23 cellular contexts compared by ENCODE assay signal in genomic region chr7:111772716-111773115, GRCh38.
"Had no signal": no experiment of that assay in that cellular context is flagged by ENCODE, and none has a peak within 500 bp of the region (broad histone marks: within the 10 kb centered on the region; RNA-seq: fewer than 3 reads in every experiment).

No MANE protein-coding gene starts in this region.

- ATAC-seq: stimulated activated effector memory CD8-positive, alpha-beta T cell treated with anti-CD3 and anti-CD28 coated beads, Interleukin-12 subunit alpha, Interleukin-12 subunit beta, amount 100 ng/mL, for 72 hours; stimulated activated memory B cell treated with anti-CD40 and anti-IgM and Interleukin-4, amounts not matched to agents 10 μg/mL and 1 μg/mL and 100 μg/mL, for 72 hours; stimulated activated naive B cell treated with anti-CD40 and anti-IgM and Interleukin-4, amounts not matched to agents 10 μg/mL and 1 μg/mL and 100 μg/mL, for 72 hours; stimulated activated naive CD8-positive, alpha-beta T cell treated with anti-CD3 and anti-CD28 coated beads, Interleukin-15, amount 100 ng/mL, for 72 hours; stimulated activated naive CD8-positive, alpha-beta T cell treated with anti-CD3 and anti-CD28 coated beads, Interleukin-15, Interleukin-2, amounts not matched to agents 100 U/mL and 50 U/mL, for 24 hours; upper lobe of right lung had no signal

- H3K9me3 Mint-ChIP-seq: stimulated activated effector memory CD8-positive, alpha-beta T cell treated with anti-CD3 and anti-CD28 coated beads, Interleukin-12 subunit alpha, Interleukin-12 subunit beta, amount 100 ng/mL, for 72 hours; type B pancreatic cell had no signal

- H3K27me3 Mint-ChIP-seq: stimulated activated memory B cell treated with anti-CD40 and anti-IgM and Interleukin-4, amounts not matched to agents 10 μg/mL and 1 μg/mL and 100 μg/mL, for 72 hours; stimulated activated naive B cell treated with anti-CD40 and anti-IgM and Interleukin-4, amounts not matched to agents 10 μg/mL and 1 μg/mL and 100 μg/mL, for 72 hours; stimulated activated naive CD8-positive, alpha-beta T cell treated with anti-CD3 and anti-CD28 coated beads, Interleukin-15, amount 100 ng/mL, for 72 hours; type B pancreatic cell had no signal

- DNase-seq: stimulated activated CD4-positive, alpha-beta T cell treated with anti-CD3 and anti-CD28 coated beads, Interleukin-2, amount 100 ng/mL, for 48 hours; stimulated activated CD4-positive, alpha-beta T cell treated with anti-CD3 and anti-CD28 coated beads, Interleukin-4, amount 100 ng/mL, for 1 hour; stimulated activated CD4-positive, alpha-beta T cell treated with anti-CD3 and anti-CD28 coated beads, Interleukin-4, amount 100 ng/mL, for 24 hours; stimulated activated CD4-positive, alpha-beta T cell treated with anti-CD3 and anti-CD28 coated beads, Interleukin-4, amount 100 ng/mL, for 4 hours; stimulated activated CD8-positive, alpha-beta memory T cell treated with anti-CD3 and anti-CD28 coated beads, Interleukin-4, amount 100 ng/mL, for 48 hours; stimulated activated naive B cell treated with anti-CD40 and anti-IgM and Interleukin-4, amounts not matched to agents 10 μg/mL and 1 μg/mL and 100 μg/mL, for 72 hours; stimulated activated naive CD4-positive, alpha-beta T cell; stimulated activated naive CD4-positive, alpha-beta T cell treated with Interleukin-2 at 50 U/mL for 16 hours; stimulated activated naive CD8-positive, alpha-beta T cell treated with anti-CD3 and anti-CD28 coated beads, Interleukin-15, amount 100 ng/mL, for 72 hours; stimulated activated naive CD8-positive, alpha-beta T cell treated with anti-CD3 and anti-CD28 coated beads, Interleukin-15, Interleukin-2, amounts not matched to agents 100 U/mL and 50 U/mL, for 24 hours; stomach; testis; thyroid gland; tibial artery; transverse colon; trophoblast cell; upper lobe of left lung; upper lobe of right lung; uterus had no signal

- H3K4me1 Mint-ChIP-seq: stimulated activated effector memory CD8-positive, alpha-beta T cell treated with anti-CD3 and anti-CD28 coated beads, Interleukin-12 subunit alpha, Interleukin-12 subunit beta, amount 100 ng/mL, for 72 hours; stimulated activated memory B cell treated with anti-CD40 and anti-IgM and Interleukin-4, amounts not matched to agents 10 μg/mL and 1 μg/mL and 100 μg/mL, for 72 hours; stimulated activated naive B cell treated with anti-CD40 and anti-IgM and Interleukin-4, amounts not matched to agents 10 μg/mL and 1 μg/mL and 100 μg/mL, for 72 hours; stimulated activated naive CD8-positive, alpha-beta T cell treated with anti-CD3 and anti-CD28 coated beads, Interleukin-15, amount 100 ng/mL, for 72 hours had no signal

- H3K4me3 Mint-ChIP-seq: stimulated activated effector memory CD8-positive, alpha-beta T cell treated with anti-CD3 and anti-CD28 coated beads, Interleukin-12 subunit alpha, Interleukin-12 subunit beta, amount 100 ng/mL, for 72 hours; stimulated activated memory B cell treated with anti-CD40 and anti-IgM and Interleukin-4, amounts not matched to agents 10 μg/mL and 1 μg/mL and 100 μg/mL, for 72 hours; stimulated activated naive B cell treated with anti-CD40 and anti-IgM and Interleukin-4, amounts not matched to agents 10 μg/mL and 1 μg/mL and 100 μg/mL, for 72 hours; stimulated activated naive CD8-positive, alpha-beta T cell treated with anti-CD3 and anti-CD28 coated beads, Interleukin-15, amount 100 ng/mL, for 72 hours; stimulated activated naive CD8-positive, alpha-beta T cell treated with anti-CD3 and anti-CD28 coated beads, Interleukin-15, Interleukin-2, amounts not matched to agents 100 ng/mL and 50 ng/mL, for 24 hours; type B pancreatic cell had no signal

- H3K27ac Mint-ChIP-seq: stimulated activated effector memory CD8-positive, alpha-beta T cell treated with anti-CD3 and anti-CD28 coated beads, Interleukin-12 subunit alpha, Interleukin-12 subunit beta, amount 100 ng/mL, for 72 hours; stimulated activated memory B cell treated with anti-CD40 and anti-IgM and Interleukin-4, amounts not matched to agents 10 μg/mL and 1 μg/mL and 100 μg/mL, for 72 hours; stimulated activated naive B cell treated with anti-CD40 and anti-IgM and Interleukin-4, amounts not matched to agents 10 μg/mL and 1 μg/mL and 100 μg/mL, for 72 hours; stimulated activated naive CD8-positive, alpha-beta T cell treated with anti-CD3 and anti-CD28 coated beads, Interleukin-15, amount 100 ng/mL, for 72 hours; stimulated activated naive CD8-positive, alpha-beta T cell treated with anti-CD3 and anti-CD28 coated beads, Interleukin-15, Interleukin-2, amounts not matched to agents 100 ng/mL and 50 ng/mL, for 24 hours; type B pancreatic cell had no signal

- H3K36me3 Mint-ChIP-seq: stimulated activated effector memory CD8-positive, alpha-beta T cell treated with anti-CD3 and anti-CD28 coated beads, Interleukin-12 subunit alpha, Interleukin-12 subunit beta, amount 100 ng/mL, for 72 hours; stimulated activated memory B cell treated with anti-CD40 and anti-IgM and Interleukin-4, amounts not matched to agents 10 μg/mL and 1 μg/mL and 100 μg/mL, for 72 hours; stimulated activated naive B cell treated with anti-CD40 and anti-IgM and Interleukin-4, amounts not matched to agents 10 μg/mL and 1 μg/mL and 100 μg/mL, for 72 hours had no signal
